1 cellular context compared by ENCODE assay signal in the genomic region with DNA sequence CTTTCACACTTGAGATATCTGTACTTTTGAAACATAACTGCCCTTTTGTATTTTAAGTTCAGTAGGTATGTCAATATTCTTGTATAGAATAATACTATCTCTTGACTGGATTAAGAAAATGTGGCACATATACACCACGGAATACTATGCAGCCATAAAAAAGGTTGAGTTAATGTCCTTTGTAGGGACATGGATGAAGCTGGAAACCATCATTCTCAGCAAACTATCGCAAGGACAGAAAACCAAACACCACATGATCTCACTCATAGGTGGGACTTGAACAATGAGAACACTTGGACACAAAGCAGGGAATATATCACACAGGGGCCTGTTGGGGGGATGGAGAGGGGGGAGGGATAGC.
A peak's percentile ranks its signal among the peaks of the same experiment; 100 is the strongest.
TF ChIP-seq lines count a peak whose summit lies in the region.

No MANE protein-coding gene starts in this region.

TF ChIP-seq in K562, 482 proteins besides CTCF, POLR2A, EP300 and RAD21:
- peak; percentile 80 for TF ChIP-seq ZNF146 (CRISPR knock-in tag; IDR thresholded peaks at IDR 0.05; ENCODE audit: unreplicated experiment)
- peak; percentile 32 for TF ChIP-seq RBM25 (IDR thresholded peaks at IDR 0.05; ENCODE audit: low read depth, low read length, severe bottlenecking)
TF ChIP-seq in K562: peak in this region for 2; not testable (repeated sequence) for 480.
